ENCODE assay signal across 8 cellular contexts in genomic region chr4:36243355-36244256, GRCh38. TPM values are rescaled to one million over a fixed set of nuclear protein-coding genes. Genes with fewer than 3 reads are reported as not detected.
DNase-seq lines count a peak whose midpoint lies in the region; ATAC-seq and TF ChIP-seq lines count a peak whose summit lies in the region.

No MANE protein-coding gene starts in this region.

- no peak for TF ChIP-seq CTCF in foreskin keratinocyte (conservative IDR thresholded peaks at IDR 0.05)
- TF ChIP-seq CTCF in neutrophil (IDR thresholded peaks at IDR 0.05) = no peak
- TF ChIP-seq CTCF in testis (IDR thresholded peaks at IDR 0.05) = no peak

- ATAC-seq in GM18502 (IDR thresholded peaks at IDR 0.05; ENCODE audit: poor library complexity, unreplicated experiment) (peak; percentile 42), HG02571 (IDR thresholded peaks at IDR 0.05; ENCODE audit: unreplicated experiment) (peak; percentile 26), foreskin keratinocyte (peak; percentile 45)

- no peaks in the 10 kb centered on the region for H3K27me3 ChIP-seq in foreskin keratinocyte
- no peaks in the 10 kb centered on the region for H3K27me3 ChIP-seq in neutrophil
- H3K27me3 ChIP-seq in testis = no peaks in the 10 kb centered on the region

- H3K27ac ChIP-seq in foreskin keratinocyte = peak overlapping the region; percentile 75
- peak overlapping the region; percentile 91 for H3K27ac ChIP-seq in neutrophil
- peak overlapping the region; percentile 89 to 92 for H3K27ac ChIP-seq in testis

- H3K4me3 ChIP-seq in neutrophil (ENCODE audit: low read depth in 1 of 2, low read length in 1 of 2) = peak overlapping the region; percentile 88 to 91
- peak overlapping the region; percentile 66 to 79 for H3K4me3 ChIP-seq in testis

- intact Hi-C loops in testis (cut with DNase I; ENCODE audit: low total_unique reads) = no loop called here

- H3K9me3 ChIP-seq in neutrophil (no peaks in the 10 kb centered on the region), testis (no peaks in the 10 kb centered on the region)

- H3K36me3 ChIP-seq in neutrophil = no peaks in the 10 kb centered on the region
- H3K36me3 ChIP-seq in testis (ENCODE audit: low read depth, missing control alignments) = no peaks in the 10 kb centered on the region

- TF ChIP-seq POLR2A in testis (IDR thresholded peaks at IDR 0.05) = no peak

- DNase-seq in NCI-H146 treated with DMSO at 0.1 percent for 48 hours (lab: John Stamatoyannopoulos, UW; ENCODE audit: unreplicated experiment) (peak; percentile 67), activated T-helper 1 cell treated with Interleukin-2 at 50 U/mL for 16 hours (ENCODE audit: low read depth) (peak; percentile 7), foreskin keratinocyte (peak; percentile 47 to 59), testis (peak; percentile 58), NCI-H82 (lab: John Stamatoyannopoulos, UW) (no peak)

- 1% methylated on average over 24 to 38 of the region's 38 CpGs for WGBS in testis, 2 donors

- peaks cover 17% of the 10 kb centered on the region for H3K4me1 ChIP-seq in foreskin keratinocyte
- H3K4me1 ChIP-seq in neutrophil (ENCODE audit: control insufficient read depth in 1 of 2, insufficient read depth in 1 of 2, low read depth in 1 of 2, low read length in 1 of 2) = peaks cover 29 to 30% of the 10 kb centered on the region in 2 experiments
- no peaks in the 10 kb centered on the region for H3K4me1 ChIP-seq in testis

RNA-seq across cellular contexts. Expression of gene ARAP2, which starts 0.7 kb away (rescaled TPM):
- 13.0 and 13.5 TPM in 2 replicates for total RNA-seq in foreskin keratinocyte
- 1.5 and 1.8 TPM in 2 replicates for polyA plus RNA-seq in foreskin keratinocyte
- total RNA-seq in testis = 10 to 100 TPM; 81.1 to 91.0 TPM
- polyA plus RNA-seq in testis (ENCODE audit: insufficient read depth, low read depth, low replicate concordance) = 10.9 TPM

RNA-seq across cellular contexts. Expression of gene DTHD1, which starts 37.8 kb away (rescaled TPM):
- not detected in 2 replicates for total RNA-seq in foreskin keratinocyte
- polyA plus RNA-seq in foreskin keratinocyte = not detected in 2 replicates
- total RNA-seq in testis = 1 to 10 TPM; 1.0 to 4.3 TPM
- 5.8 TPM for polyA plus RNA-seq in testis (ENCODE audit: insufficient read depth, low read depth, low replicate concordance)
